In genomic region chrX:67104982-67105757, GRCh38 we compare ENCODE assay signal across 26 cellular contexts.
"Had no signal": no experiment of that assay in that cellular context is flagged by ENCODE, and none has a peak within 500 bp of the region (broad histone marks: within the 10 kb centered on the region; RNA-seq: fewer than 3 reads in every experiment).

No MANE protein-coding gene starts in this region.

- H3K27me3 ChIP-seq: foreskin keratinocyte, neural progenitor cell, stomach, suprapubic skin had no signal

- H3K4me1 ChIP-seq: foreskin keratinocyte, neural progenitor cell, stomach, suprapubic skin had no signal

- H3K4me3 ChIP-seq: neural progenitor cell, stomach, suprapubic skin had no signal

- H3K27ac ChIP-seq: foreskin keratinocyte, neural progenitor cell, stomach, suprapubic skin, WERI-Rb-1 had no signal

- H3K4me1 Mint-ChIP-seq: activated naive CD4-positive, alpha-beta T cell treated with anti-CD3 and anti-CD28 coated beads, Interleukin-2, amount 50 U/mL, for 24 hours; brain; naive thymus-derived CD8-positive, alpha-beta T cell; neural progenitor cell; stimulated activated memory B cell treated with anti-CD40 and anti-IgM and Interleukin-4, amounts not matched to agents 10 μg/mL and 1 μg/mL and 100 μg/mL, for 72 hours had no signal

- H3K9me3 Mint-ChIP-seq: activated naive CD4-positive, alpha-beta T cell treated with anti-CD3 and anti-CD28 coated beads, Interleukin-2, amount 50 U/mL, for 24 hours; activated T-helper 1 cell treated with anti-CD3 and anti-CD28 coated beads, Interleukin-12 subunit alpha, Interleukin-12 subunit beta, Interleukin-2, Interleukin-4 antibody, amounts not matched to agents 30 ng/mL and 10 ng/mL and 1 ng/mL, durations not matched to agents 14 hours and 24 hours and 36 hours; brain; naive thymus-derived CD8-positive, alpha-beta T cell; neural progenitor cell; type B pancreatic cell had no signal

- H3K27ac Mint-ChIP-seq: activated CD8-positive, alpha-beta T cell treated with anti-CD3 and anti-CD28 coated beads, Interleukin-2, amount 10 ng/mL, durations not matched to agents 7 days and 5 days; activated naive CD4-positive, alpha-beta T cell treated with anti-CD3 and anti-CD28 coated beads, Interleukin-2, amount 50 U/mL, for 24 hours; activated T-helper 1 cell treated with anti-CD3 and anti-CD28 coated beads, Interleukin-12 subunit alpha, Interleukin-12 subunit beta, Interleukin-2, Interleukin-4 antibody, amounts not matched to agents 30 ng/mL and 10 ng/mL and 1 ng/mL, durations not matched to agents 14 hours and 24 hours and 36 hours; brain; naive thymus-derived CD8-positive, alpha-beta T cell; neural progenitor cell; progenitor cell of endocrine pancreas; stimulated activated memory B cell treated with anti-CD40 and anti-IgM and Interleukin-4, amounts not matched to agents 10 μg/mL and 1 μg/mL and 100 μg/mL, for 72 hours; type B pancreatic cell had no signal

- H3K36me3 ChIP-seq: neural progenitor cell, stomach, suprapubic skin, WERI-Rb-1 had no signal

- DNase-seq: activated CD4-positive, alpha-beta T cell treated with anti-CD3 and anti-CD28 coated beads for 1 hour; activated CD4-positive, alpha-beta T cell treated with anti-CD3 and anti-CD28 coated beads, Interleukin-2, amount 50 U/mL, for 1 hour; activated CD8-positive, alpha-beta T cell treated with anti-CD3 and anti-CD28 coated beads, Interleukin-2, amount 10 ng/mL, durations not matched to agents 7 days and 5 days; activated gamma-delta T cell treated with Interleukin-2 at 50 U/mL for 16 hours; aorta; caudate nucleus; dermis blood vessel endothelial cell; effector CD8-positive, alpha-beta T cell; foreskin keratinocyte; left colon; naive thymus-derived CD8-positive, alpha-beta T cell; retina; SK-N-SH; small intestine; stimulated activated CD4-positive, alpha-beta T cell treated with anti-CD3 and anti-CD28 coated beads, Interleukin-15, amount 100 ng/mL, for 24 hours; stomach; T-helper 2 cell; WERI-Rb-1 had no signal

- H3K9me3 ChIP-seq: SK-N-SH, stomach, suprapubic skin had no signal

- H3K36me3 Mint-ChIP-seq: activated naive CD4-positive, alpha-beta T cell treated with anti-CD3 and anti-CD28 coated beads, Interleukin-2, amount 50 U/mL, for 24 hours; brain; naive thymus-derived CD8-positive, alpha-beta T cell; neural progenitor cell; stimulated activated memory B cell treated with anti-CD40 and anti-IgM and Interleukin-4, amounts not matched to agents 10 μg/mL and 1 μg/mL and 100 μg/mL, for 72 hours; type B pancreatic cell had no signal

- H3K27me3 Mint-ChIP-seq: activated naive CD4-positive, alpha-beta T cell treated with anti-CD3 and anti-CD28 coated beads, Interleukin-2, amount 50 U/mL, for 24 hours; progenitor cell of endocrine pancreas; stimulated activated memory B cell treated with anti-CD40 and anti-IgM and Interleukin-4, amounts not matched to agents 10 μg/mL and 1 μg/mL and 100 μg/mL, for 72 hours; type B pancreatic cell had no signal

- ATAC-seq: activated CD8-positive, alpha-beta T cell treated with anti-CD3 and anti-CD28 coated beads, Interleukin-2, amount 10 ng/mL, durations not matched to agents 7 days and 5 days; foreskin keratinocyte; left colon; naive thymus-derived CD8-positive, alpha-beta T cell; stimulated activated memory B cell treated with anti-CD40 and anti-IgM and Interleukin-4, amounts not matched to agents 10 μg/mL and 1 μg/mL and 100 μg/mL, for 72 hours had no signal

- H3K4me3 Mint-ChIP-seq: activated CD8-positive, alpha-beta T cell treated with anti-CD3 and anti-CD28 coated beads, Interleukin-2, amount 10 ng/mL, durations not matched to agents 7 days and 5 days; activated naive CD4-positive, alpha-beta T cell treated with anti-CD3 and anti-CD28 coated beads, Interleukin-2, amount 50 U/mL, for 24 hours; activated T-helper 1 cell treated with anti-CD3 and anti-CD28 coated beads, Interleukin-12 subunit alpha, Interleukin-12 subunit beta, Interleukin-2, Interleukin-4 antibody, amounts not matched to agents 30 ng/mL and 10 ng/mL and 1 ng/mL, durations not matched to agents 14 hours and 24 hours and 36 hours; brain; naive thymus-derived CD8-positive, alpha-beta T cell; neural progenitor cell; stimulated activated memory B cell treated with anti-CD40 and anti-IgM and Interleukin-4, amounts not matched to agents 10 μg/mL and 1 μg/mL and 100 μg/mL, for 72 hours; type B pancreatic cell had no signal
